ENCODE assay signal across 8 cellular contexts in the genomic region with DNA sequence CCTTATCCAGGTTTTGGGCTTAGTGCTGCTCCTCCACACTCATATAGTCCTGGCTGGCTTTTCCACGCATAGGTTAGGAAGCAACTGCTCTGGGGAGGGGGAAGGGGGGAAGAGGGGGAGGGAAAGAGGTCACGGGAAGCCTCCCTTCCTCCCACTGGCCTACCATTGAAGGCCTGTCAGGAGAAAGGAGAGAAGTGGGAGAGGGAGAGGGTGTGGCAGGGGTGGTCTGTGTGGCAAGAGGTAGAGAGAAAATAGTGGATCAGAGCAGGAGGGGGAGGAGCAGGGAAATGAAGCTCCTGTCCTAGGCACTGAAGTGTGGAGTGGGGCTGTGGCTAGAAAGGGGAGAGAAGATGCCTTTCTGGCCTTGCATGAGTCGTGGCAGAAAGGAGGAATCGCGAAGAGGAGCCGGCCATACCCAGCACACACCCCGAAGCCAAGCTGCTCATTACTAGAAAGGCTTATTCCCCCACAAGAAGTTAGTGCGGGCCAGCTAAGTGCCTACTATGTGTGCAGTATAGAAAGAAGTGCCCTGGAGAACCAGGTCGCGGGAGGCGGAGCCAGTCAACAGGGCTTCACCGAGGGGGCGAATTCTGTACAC. TPM values are rescaled to one million over a fixed set of nuclear protein-coding genes. Genes with fewer than 3 reads are reported as not detected.
A peak's percentile ranks its signal among the peaks of the same experiment; 100 is the strongest.
DNase-seq lines count a peak whose midpoint lies in the region; ATAC-seq and TF ChIP-seq lines count a peak whose summit lies in the region.

No MANE protein-coding gene starts in this region.

- H3K4me1 Mint-ChIP-seq in activated naive CD4-positive, alpha-beta T cell treated with anti-CD3 and anti-CD28 coated beads, Interleukin-2, amount 10 ng/mL, durations not matched to agents 7 days and 5 days = peaks cover 25% of the 10 kb centered on the region
- peaks cover 30% of the 10 kb centered on the region for H3K4me1 Mint-ChIP-seq in activated CD4-positive, alpha-beta memory T cell treated with anti-CD3 and anti-CD28 coated beads for 36 hours (ENCODE audit: low read depth)
- H3K4me1 Mint-ChIP-seq in immature natural killer cell = peaks cover 28 to 47% of the 10 kb centered on the region in 2 donors

- no peaks in the 10 kb centered on the region for H3K9me3 ChIP-seq in tibial nerve

- peak overlapping the region; percentile 80 for H3K27ac Mint-ChIP-seq in activated naive CD4-positive, alpha-beta T cell treated with anti-CD3 and anti-CD28 coated beads, Interleukin-2, amount 10 ng/mL, durations not matched to agents 7 days and 5 days
- peak overlapping the region; percentile 76 for H3K27ac Mint-ChIP-seq in activated CD4-positive, alpha-beta memory T cell treated with anti-CD3 and anti-CD28 coated beads for 36 hours
- H3K27ac Mint-ChIP-seq in immature natural killer cell = peak overlapping the region; percentile 77 to 91 (median 84)

- no peaks in the 10 kb centered on the region for H3K27me3 Mint-ChIP-seq in activated naive CD4-positive, alpha-beta T cell treated with anti-CD3 and anti-CD28 coated beads, Interleukin-2, amount 10 ng/mL, durations not matched to agents 7 days and 5 days
- H3K27me3 Mint-ChIP-seq in activated CD4-positive, alpha-beta memory T cell treated with anti-CD3 and anti-CD28 coated beads for 36 hours = no peaks in the 10 kb centered on the region
- H3K27me3 Mint-ChIP-seq in immature natural killer cell (ENCODE audit: low read depth in 3 of 3) = peaks cover 3 to 10% (median 6%) of the 10 kb centered on the region in 3 donors

- CTCF ChIA-PET in activated naive CD4-positive, alpha-beta T cell treated with anti-CD3 and anti-CD28 coated beads, Interleukin-2, amount 10 ng/mL, durations not matched to agents 7 days and 5 days (lab: Charles Lee) = interaction anchor here (0.5 kb wide), 1 partner anchor 28 kb away, joined by 3 read pairs; no protein-coding TSS in a partner anchor
- CTCF ChIA-PET in activated CD4-positive, alpha-beta memory T cell treated with anti-CD3 and anti-CD28 coated beads for 36 hours (lab: Charles Lee) = interaction anchor here (1.3 kb wide), 1 partner anchor 145 kb away, joined by 3 read pairs; no protein-coding TSS in a partner anchor

- TF ChIP-seq EP300 in tibial nerve (IDR thresholded peaks at IDR 0.05) = no peak

- 7 to 47% methylated on average over 12 to 13 of the region's 13 CpGs for WGBS in tibial nerve, 2 donors

- no peaks in the 10 kb centered on the region for H3K9me3 Mint-ChIP-seq in activated naive CD4-positive, alpha-beta T cell treated with anti-CD3 and anti-CD28 coated beads, Interleukin-2, amount 10 ng/mL, durations not matched to agents 7 days and 5 days
- H3K9me3 Mint-ChIP-seq in activated CD4-positive, alpha-beta memory T cell treated with anti-CD3 and anti-CD28 coated beads for 36 hours = no peaks in the 10 kb centered on the region
- H3K9me3 Mint-ChIP-seq in immature natural killer cell = no peaks in the 10 kb centered on the region

- POLR2A ChIA-PET in activated CD4-positive, alpha-beta memory T cell treated with anti-CD3 and anti-CD28 coated beads for 36 hours (lab: Charles Lee) = no interaction called here

- no peak for TF ChIP-seq CTCF in tibial nerve (IDR thresholded peaks at IDR 0.05)

- peak overlapping the region; percentile 47 to 76 (median 50) for H3K4me3 ChIP-seq in tibial nerve

- no peak for TF ChIP-seq POLR2A in tibial nerve (IDR thresholded peaks at IDR 0.05)

- intact Hi-C loops in activated CD4-positive, alpha-beta memory T cell treated with anti-CD3 and anti-CD28 coated beads for 36 hours (cut with micrococcal nuclease) = loop anchor here (5.0 to 10.0 kb wide), 5 partner anchors 130 to 464 kb away; a partner anchor contains a TSS

- peak overlapping the region; percentile 72 to 95 (median 84) for H3K27ac ChIP-seq in tibial nerve

- H3K4me3 Mint-ChIP-seq in activated naive CD4-positive, alpha-beta T cell treated with anti-CD3 and anti-CD28 coated beads, Interleukin-2, amount 10 ng/mL, durations not matched to agents 7 days and 5 days = peak overlapping the region; percentile 80
- peak overlapping the region; percentile 74 for H3K4me3 Mint-ChIP-seq in activated CD4-positive, alpha-beta memory T cell treated with anti-CD3 and anti-CD28 coated beads for 36 hours
- peak overlapping the region; percentile 79 to 90 (median 88) for H3K4me3 Mint-ChIP-seq in immature natural killer cell

- ATAC-seq in HG03039 (IDR thresholded peaks at IDR 0.05; ENCODE audit: unreplicated experiment) (no peak), HG02840 (IDR thresholded peaks at IDR 0.05; ENCODE audit: low FRiP score, unreplicated experiment) (no peak)

- no peaks in the 10 kb centered on the region for H3K36me3 ChIP-seq in tibial nerve

- peaks cover 6% of the 10 kb centered on the region for H3K36me3 Mint-ChIP-seq in activated naive CD4-positive, alpha-beta T cell treated with anti-CD3 and anti-CD28 coated beads, Interleukin-2, amount 10 ng/mL, durations not matched to agents 7 days and 5 days
- no peaks in the 10 kb centered on the region for H3K36me3 Mint-ChIP-seq in activated CD4-positive, alpha-beta memory T cell treated with anti-CD3 and anti-CD28 coated beads for 36 hours
- no peaks in the 10 kb centered on the region for H3K36me3 Mint-ChIP-seq in immature natural killer cell

- peaks cover 0 to 10% of the 10 kb centered on the region in 2 donors for H3K27me3 ChIP-seq in tibial nerve

- H3K4me1 ChIP-seq in tibial nerve = peaks cover 0 to 31% (median 3%) of the 10 kb centered on the region in 4 donors

- DNase-seq in activated naive CD4-positive, alpha-beta T cell treated with anti-CD3 and anti-CD28 coated beads, Interleukin-2, amount 10 ng/mL, durations not matched to agents 7 days and 5 days = no peak
- no peak for DNase-seq in activated naive CD4-positive, alpha-beta T cell (lab: John Stamatoyannopoulos, UW)
- DNase-seq in activated CD4-positive, alpha-beta memory T cell treated with anti-CD3 and anti-CD28 coated beads for 36 hours = no peak
- DNase-seq in immature natural killer cell (no peak), tibial nerve (ENCODE audit: low spot score in 2 of 2) (no peak)
- no peak for DNase-seq in activated effector memory CD4-positive, alpha-beta T cell treated with anti-CD3 and anti-CD28 coated beads, Interleukin-2, amount 50 U/mL, for 16 hours

RNA-seq across cellular contexts. Expression of a gene that starts 1.1 kb away (rescaled TPM):
- 10 to 100 TPM; 10.1 to 13.2 TPM for total RNA-seq in activated CD4-positive, alpha-beta memory T cell treated with anti-CD3 and anti-CD28 coated beads for 36 hours
- 1 to 10 TPM; 2.0 to 3.9 (median 2.3) TPM for polyA plus RNA-seq in immature natural killer cell
- 10 to 100 TPM in 3 of 4 donors, 1 to 10 TPM in 1; 7.1 to 20.3 (median 13.3) TPM for total RNA-seq in tibial nerve
